8 cellular contexts compared by ENCODE assay signal in genomic region chr5:75052461-75053285, GRCh38. TPM values are rescaled to one million over a fixed set of nuclear protein-coding genes. Genes with fewer than 3 reads are reported as not detected.
DNase-seq lines count a peak whose midpoint lies in the region; ATAC-seq and TF ChIP-seq lines count a peak whose summit lies in the region.

Gene GCNT4 (minus strand): TSS chr5:75052558. CDS start chr5:75030037, 22,521 bp downstream.

- peak within 1 kb of the TSS; percentile 93 for H3K27ac Mint-ChIP-seq in activated naive CD4-positive, alpha-beta T cell treated with anti-CD3 and anti-CD28 coated beads for 36 hours

- H3K27me3 Mint-ChIP-seq in activated naive CD4-positive, alpha-beta T cell treated with anti-CD3 and anti-CD28 coated beads for 36 hours (ENCODE audit: low read depth): no peaks in the 10 kb centered on the region

- no peak for TF ChIP-seq CTCF in omental fat pad (IDR thresholded peaks at IDR 0.05)

- H3K9me3 Mint-ChIP-seq in activated naive CD4-positive, alpha-beta T cell treated with anti-CD3 and anti-CD28 coated beads for 36 hours: no peaks in the 10 kb centered on the region

- DNase-seq in NCI-H460 (ENCODE audit: extremely low read depth, low read depth): peak; percentile 19
- DNase-seq in activated naive CD4-positive, alpha-beta T cell treated with anti-CD3 and anti-CD28 coated beads for 36 hours: peak; percentile 70
- peak; percentile 23 for DNase-seq in globus pallidus (ENCODE audit: low spot score)
- DNase-seq in omental fat pad (ENCODE audit: low spot score): no peak
- DNase-seq in SHP77 treated with DMSO at 0.1 percent for 48 hours (lab: John Stamatoyannopoulos, UW): no peak
- no peak for DNase-seq in SK-N-DZ (ENCODE audit: low spot score)
- no peak for DNase-seq in NCI-H187 (lab: John Stamatoyannopoulos, UW)

- H3K36me3 Mint-ChIP-seq in activated naive CD4-positive, alpha-beta T cell treated with anti-CD3 and anti-CD28 coated beads for 36 hours (ENCODE audit: low read depth): no peaks in the 10 kb centered on the region

- ATAC-seq in GM18502 (IDR thresholded peaks at IDR 0.05; ENCODE audit: poor library complexity, unreplicated experiment) (peak; percentile 31), omental fat pad (ENCODE audit: low FRiP score) (peak; percentile 62)

- CTCF ChIA-PET in activated naive CD4-positive, alpha-beta T cell treated with anti-CD3 and anti-CD28 coated beads for 36 hours (lab: Charles Lee): interaction anchor here (1.0 to 3.6 kb wide), 4 partner anchors 8 to 284 kb away, joined by 3 to 16 read pairs (median 10); partner anchors contain the start of genes ANKRD31 and HMGCR

- peaks cover 73% of the 10 kb centered on the region for H3K4me1 Mint-ChIP-seq in activated naive CD4-positive, alpha-beta T cell treated with anti-CD3 and anti-CD28 coated beads for 36 hours (ENCODE audit: low read depth)

- intact Hi-C loops in activated naive CD4-positive, alpha-beta T cell treated with anti-CD3 and anti-CD28 coated beads for 36 hours (cut with micrococcal nuclease): loop anchor here (1.0 to 10.0 kb wide), 10 partner anchors 55 to 1490 kb away; partner anchors contain the start of genes FAM169A, GFM2, HEXB and IQGAP2

- peak within 1 kb of the TSS; percentile 86 for H3K4me3 Mint-ChIP-seq in activated naive CD4-positive, alpha-beta T cell treated with anti-CD3 and anti-CD28 coated beads for 36 hours

RNA-seq across cellular contexts. Expression of gene GCNT4, which starts in this region (rescaled TPM):
- total RNA-seq in NCI-H460 (2014; rRNA removed; shearing (Covaris generic)): 0.06 and 0.22 TPM in 2 replicates
- 0.01 TPM in 1 of 2 replicates, not detected in the other for polyA plus RNA-seq in NCI-H460 (2014; cell fraction: nucleus; rRNA removed)
- 1 to 10 TPM; 2.1 to 2.4 TPM for total RNA-seq in activated naive CD4-positive, alpha-beta T cell treated with anti-CD3 and anti-CD28 coated beads for 36 hours
- 1 to 10 TPM in 2 of 4 donors, under 1 TPM in 2; 0.69 to 2.2 (median 1.1) TPM for total RNA-seq in omental fat pad
- not detected in 2 replicates for polyA plus RNA-seq in SK-N-DZ (2014; cell fraction: cytosol; rRNA removed)
- polyA plus RNA-seq in SK-N-DZ (2014; cell fraction: nucleus; rRNA removed): not detected in 2 replicates

Comparison
In these comparisons a context has a peak if more than half of its experiments do, and no peak if none do; other contexts are left out.
1. Peak in DNase-seq in NCI-H460; RNA of the gene not detected or under 1 TPM.
2. DNase-seq: peak in activated naive CD4-positive, alpha-beta T cell treated with anti-CD3 and anti-CD28 coated beads for 36 hours (single experiment) and globus pallidus (single experiment); none in omental fat pad (single experiment), SHP77 treated with DMSO at 0.1 percent for 48 hours (single experiment), SK-N-DZ (single experiment) and NCI-H187 (0 of 2).